1 cellular context compared by ENCODE assay signal in genomic region chr12:25788707-25789106, GRCh38.
TF ChIP-seq lines count a peak whose summit lies in the region.

No MANE protein-coding gene starts in this region.

TF ChIP-seq in K562, 482 proteins besides CTCF, POLR2A, EP300 and RAD21 (continued from another document):
- TF ChIP-seq ZC3H4 (CRISPR knock-in tag; IDR thresholded peaks at IDR 0.05; ENCODE audit: borderline replicate concordance) (no peak), DPF2 (IDR thresholded peaks at IDR 0.05) (no peak), ETV1 (tag; conservative IDR thresholded peaks at IDR 0.05; ENCODE audit: low read depth) (no peak), THAP7 (CRISPR knock-in tag; IDR thresholded peaks at IDR 0.05) (no peak), POLR2B (IDR thresholded peaks at IDR 0.05; ENCODE audit: low read depth, partially characterized antibody) (no peak), CC2D1A (IDR thresholded peaks at IDR 0.05) (no peak), ESRRA (IDR thresholded peaks at IDR 0.05; ENCODE audit: borderline replicate concordance, low read depth) (no peak), ELF1 (tag; IDR thresholded peaks at IDR 0.05) (no peak), MEF2A (IDR thresholded peaks at IDR 0.05; ENCODE audit: control insufficient read depth, low read depth, low read length) (no peak), LARP7 (IDR thresholded peaks at IDR 0.05) (no peak), ZNF274 (IDR thresholded peaks at IDR 0.05; ENCODE audit: borderline replicate concordance, low read depth, low read length) (no peak), NCOA6 (IDR thresholded peaks at IDR 0.05) (no peak), SRF (CRISPR knock-in tag; IDR thresholded peaks at IDR 0.05) (no peak), ZNF77 (CRISPR knock-in tag; IDR thresholded peaks at IDR 0.05) (no peak), KLF16 (IDR thresholded peaks at IDR 0.05) (no peak), MXI1 (IDR thresholded peaks at IDR 0.05; ENCODE audit: low read depth, low read length) (no peak), DEAF1 (CRISPR knock-in tag; IDR thresholded peaks at IDR 0.05) (0 out of 2 replicates have a peak, but pooled peaks have one; percentile 18), GATAD2A (IDR thresholded peaks at IDR 0.05) (no peak), ARID1B (IDR thresholded peaks at IDR 0.05) (peak; percentile 34; the same call in 1 of the 2 replicates), PRDM10 (IDR thresholded peaks at IDR 0.05; ENCODE audit: partially characterized antibody) (no peak), ZNF316 (IDR thresholded peaks at IDR 0.05) (no peak), ZNF707 (CRISPR knock-in tag; conservative IDR thresholded peaks at IDR 0.05) (no peak), KLF6 (CRISPR knock-in tag; IDR thresholded peaks at IDR 0.05; ENCODE audit: borderline replicate concordance) (no peak), ILK (tag; IDR thresholded peaks at IDR 0.05; ENCODE audit: borderline replicate concordance, low read depth) (no peak), TEAD4 (IDR thresholded peaks at IDR 0.05; ENCODE audit: low read length) (peak; percentile 37; the same call in 1 of the 2 replicates), TEAD4 (CRISPR knock-in tag; IDR thresholded peaks at IDR 0.05; ENCODE audit: borderline replicate concordance) (no peak)
- TF ChIP-seq, protein P1, sequence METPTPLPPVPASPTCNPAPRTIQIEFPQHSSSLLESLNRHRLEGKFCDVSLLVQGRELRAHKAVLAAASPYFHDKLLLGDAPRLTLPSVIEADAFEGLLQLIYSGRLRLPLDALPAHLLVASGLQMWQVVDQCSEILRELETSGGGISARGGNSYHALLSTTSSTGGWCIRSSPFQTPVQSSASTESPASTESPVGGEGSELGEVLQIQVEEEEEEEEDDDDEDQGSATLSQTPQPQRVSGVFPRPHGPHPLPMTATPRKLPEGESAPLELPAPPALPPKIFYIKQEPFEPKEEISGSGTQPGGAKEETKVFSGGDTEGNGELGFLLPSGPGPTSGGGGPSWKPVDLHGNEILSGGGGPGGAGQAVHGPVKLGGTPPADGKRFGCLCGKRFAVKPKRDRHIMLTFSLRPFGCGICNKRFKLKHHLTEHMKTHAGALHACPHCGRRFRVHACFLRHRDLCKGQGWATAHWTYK (CRISPR knock-in tag; IDR thresholded peaks at IDR 0.05): no peak
- TF ChIP-seq, protein P2, sequence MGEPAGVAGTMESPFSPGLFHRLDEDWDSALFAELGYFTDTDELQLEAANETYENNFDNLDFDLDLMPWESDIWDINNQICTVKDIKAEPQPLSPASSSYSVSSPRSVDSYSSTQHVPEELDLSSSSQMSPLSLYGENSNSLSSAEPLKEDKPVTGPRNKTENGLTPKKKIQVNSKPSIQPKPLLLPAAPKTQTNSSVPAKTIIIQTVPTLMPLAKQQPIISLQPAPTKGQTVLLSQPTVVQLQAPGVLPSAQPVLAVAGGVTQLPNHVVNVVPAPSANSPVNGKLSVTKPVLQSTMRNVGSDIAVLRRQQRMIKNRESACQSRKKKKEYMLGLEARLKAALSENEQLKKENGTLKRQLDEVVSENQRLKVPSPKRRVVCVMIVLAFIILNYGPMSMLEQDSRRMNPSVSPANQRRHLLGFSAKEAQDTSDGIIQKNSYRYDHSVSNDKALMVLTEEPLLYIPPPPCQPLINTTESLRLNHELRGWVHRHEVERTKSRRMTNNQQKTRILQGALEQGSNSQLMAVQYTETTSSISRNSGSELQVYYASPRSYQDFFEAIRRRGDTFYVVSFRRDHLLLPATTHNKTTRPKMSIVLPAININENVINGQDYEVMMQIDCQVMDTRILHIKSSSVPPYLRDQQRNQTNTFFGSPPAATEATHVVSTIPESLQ (CRISPR knock-in tag; IDR thresholded peaks at IDR 0.05): no peak
- TF ChIP-seq, protein P3, sequence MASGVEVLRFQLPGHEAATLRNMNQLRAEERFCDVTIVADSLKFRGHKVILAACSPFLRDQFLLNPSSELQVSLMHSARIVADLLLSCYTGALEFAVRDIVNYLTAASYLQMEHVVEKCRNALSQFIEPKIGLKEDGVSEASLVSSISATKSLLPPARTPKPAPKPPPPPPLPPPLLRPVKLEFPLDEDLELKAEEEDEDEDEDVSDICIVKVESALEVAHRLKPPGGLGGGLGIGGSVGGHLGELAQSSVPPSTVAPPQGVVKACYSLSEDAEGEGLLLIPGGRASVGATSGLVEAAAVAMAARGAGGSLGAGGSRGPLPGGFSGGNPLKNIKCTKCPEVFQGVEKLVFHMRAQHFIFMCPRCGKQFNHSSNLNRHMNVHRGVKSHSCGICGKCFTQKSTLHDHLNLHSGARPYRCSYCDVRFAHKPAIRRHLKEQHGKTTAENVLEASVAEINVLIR (CRISPR knock-in tag; IDR thresholded peaks at IDR 0.05): 0 out of 2 replicates have a peak, but pooled peaks have one; percentile 13
- TF ChIP-seq, protein P4, sequence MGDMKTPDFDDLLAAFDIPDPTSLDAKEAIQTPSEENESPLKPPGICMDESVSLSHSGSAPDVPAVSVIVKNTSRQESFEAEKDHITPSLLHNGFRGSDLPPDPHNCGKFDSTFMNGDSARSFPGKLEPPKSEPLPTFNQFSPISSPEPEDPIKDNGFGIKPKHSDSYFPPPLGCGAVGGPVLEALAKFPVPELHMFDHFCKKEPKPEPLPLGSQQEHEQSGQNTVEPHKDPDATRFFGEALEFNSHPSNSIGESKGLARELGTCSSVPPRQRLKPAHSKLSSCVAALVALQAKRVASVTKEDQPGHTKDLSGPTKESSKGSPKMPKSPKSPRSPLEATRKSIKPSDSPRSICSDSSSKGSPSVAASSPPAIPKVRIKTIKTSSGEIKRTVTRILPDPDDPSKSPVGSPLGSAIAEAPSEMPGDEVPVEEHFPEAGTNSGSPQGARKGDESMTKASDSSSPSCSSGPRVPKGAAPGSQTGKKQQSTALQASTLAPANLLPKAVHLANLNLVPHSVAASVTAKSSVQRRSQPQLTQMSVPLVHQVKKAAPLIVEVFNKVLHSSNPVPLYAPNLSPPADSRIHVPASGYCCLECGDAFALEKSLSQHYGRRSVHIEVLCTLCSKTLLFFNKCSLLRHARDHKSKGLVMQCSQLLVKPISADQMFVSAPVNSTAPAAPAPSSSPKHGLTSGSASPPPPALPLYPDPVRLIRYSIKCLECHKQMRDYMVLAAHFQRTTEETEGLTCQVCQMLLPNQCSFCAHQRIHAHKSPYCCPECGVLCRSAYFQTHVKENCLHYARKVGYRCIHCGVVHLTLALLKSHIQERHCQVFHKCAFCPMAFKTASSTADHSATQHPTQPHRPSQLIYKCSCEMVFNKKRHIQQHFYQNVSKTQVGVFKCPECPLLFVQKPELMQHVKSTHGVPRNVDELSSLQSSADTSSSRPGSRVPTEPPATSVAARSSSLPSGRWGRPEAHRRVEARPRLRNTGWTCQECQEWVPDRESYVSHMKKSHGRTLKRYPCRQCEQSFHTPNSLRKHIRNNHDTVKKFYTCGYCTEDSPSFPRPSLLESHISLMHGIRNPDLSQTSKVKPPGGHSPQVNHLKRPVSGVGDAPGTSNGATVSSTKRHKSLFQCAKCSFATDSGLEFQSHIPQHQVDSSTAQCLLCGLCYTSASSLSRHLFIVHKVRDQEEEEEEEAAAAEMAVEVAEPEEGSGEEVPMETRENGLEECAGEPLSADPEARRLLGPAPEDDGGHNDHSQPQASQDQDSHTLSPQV (IDR thresholded peaks at IDR 0.05): no peak
